ENCODE assay signal across 1 cellular context in the genomic region with DNA sequence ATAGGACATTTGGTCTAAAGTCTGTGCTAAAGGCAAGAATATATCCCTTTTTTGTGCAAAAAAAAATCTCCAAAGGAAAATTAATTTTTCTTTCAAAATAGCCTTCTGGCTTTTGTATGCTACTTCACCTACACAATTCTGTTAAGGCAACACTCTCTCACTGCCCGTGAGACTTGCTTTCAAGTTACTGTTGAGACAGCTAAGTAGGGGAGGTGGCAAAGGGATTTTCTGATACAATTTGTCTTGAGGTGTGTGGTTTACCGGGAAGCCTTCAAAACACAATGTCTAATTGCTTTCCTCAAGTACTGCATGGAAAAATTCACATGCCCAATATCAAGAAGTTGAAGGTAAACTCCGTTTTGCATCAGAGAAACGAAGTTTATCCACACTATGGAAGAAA.
TF ChIP-seq lines count a peak whose summit lies in the region.

No MANE protein-coding gene starts in this region.

TF ChIP-seq in HCT116, 20 proteins besides CTCF, POLR2A, EP300 and RAD21:
- TF ChIP-seq FOSL1 (IDR thresholded peaks at IDR 0.05; ENCODE audit: low read depth) (no peak), ZFX (IDR thresholded peaks at IDR 0.05) (no peak), SRF (IDR thresholded peaks at IDR 0.05; ENCODE audit: low read depth) (no peak), EZH2 (IDR thresholded peaks at IDR 0.05) (no peak), ZNF274 (IDR thresholded peaks at IDR 0.05; ENCODE audit: low read depth, low read length) (no peak), SIN3A (IDR thresholded peaks at IDR 0.05; ENCODE audit: low read depth) (no peak), CEBPB (IDR thresholded peaks at IDR 0.05; ENCODE audit: low read depth) (no peak)
- TF ChIP-seq, protein P1, sequence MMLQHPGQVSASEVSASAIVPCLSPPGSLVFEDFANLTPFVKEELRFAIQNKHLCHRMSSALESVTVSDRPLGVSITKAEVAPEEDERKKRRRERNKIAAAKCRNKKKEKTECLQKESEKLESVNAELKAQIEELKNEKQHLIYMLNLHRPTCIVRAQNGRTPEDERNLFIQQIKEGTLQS (IDR thresholded peaks at IDR 0.05): no peak
- TF ChIP-seq, protein P2, sequence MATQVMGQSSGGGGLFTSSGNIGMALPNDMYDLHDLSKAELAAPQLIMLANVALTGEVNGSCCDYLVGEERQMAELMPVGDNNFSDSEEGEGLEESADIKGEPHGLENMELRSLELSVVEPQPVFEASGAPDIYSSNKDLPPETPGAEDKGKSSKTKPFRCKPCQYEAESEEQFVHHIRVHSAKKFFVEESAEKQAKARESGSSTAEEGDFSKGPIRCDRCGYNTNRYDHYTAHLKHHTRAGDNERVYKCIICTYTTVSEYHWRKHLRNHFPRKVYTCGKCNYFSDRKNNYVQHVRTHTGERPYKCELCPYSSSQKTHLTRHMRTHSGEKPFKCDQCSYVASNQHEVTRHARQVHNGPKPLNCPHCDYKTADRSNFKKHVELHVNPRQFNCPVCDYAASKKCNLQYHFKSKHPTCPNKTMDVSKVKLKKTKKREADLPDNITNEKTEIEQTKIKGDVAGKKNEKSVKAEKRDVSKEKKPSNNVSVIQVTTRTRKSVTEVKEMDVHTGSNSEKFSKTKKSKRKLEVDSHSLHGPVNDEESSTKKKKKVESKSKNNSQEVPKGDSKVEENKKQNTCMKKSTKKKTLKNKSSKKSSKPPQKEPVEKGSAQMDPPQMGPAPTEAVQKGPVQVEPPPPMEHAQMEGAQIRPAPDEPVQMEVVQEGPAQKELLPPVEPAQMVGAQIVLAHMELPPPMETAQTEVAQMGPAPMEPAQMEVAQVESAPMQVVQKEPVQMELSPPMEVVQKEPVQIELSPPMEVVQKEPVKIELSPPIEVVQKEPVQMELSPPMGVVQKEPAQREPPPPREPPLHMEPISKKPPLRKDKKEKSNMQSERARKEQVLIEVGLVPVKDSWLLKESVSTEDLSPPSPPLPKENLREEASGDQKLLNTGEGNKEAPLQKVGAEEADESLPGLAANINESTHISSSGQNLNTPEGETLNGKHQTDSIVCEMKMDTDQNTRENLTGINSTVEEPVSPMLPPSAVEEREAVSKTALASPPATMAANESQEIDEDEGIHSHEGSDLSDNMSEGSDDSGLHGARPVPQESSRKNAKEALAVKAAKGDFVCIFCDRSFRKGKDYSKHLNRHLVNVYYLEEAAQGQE (IDR thresholded peaks at IDR 0.05; ENCODE audit: low read depth): no peak
